21 cellular contexts compared by ENCODE assay signal in genomic region chr16:83853834-83854233, GRCh38. TPM values are rescaled to one million over a fixed set of nuclear protein-coding genes. Genes with fewer than 3 reads are reported as not detected.
DNase-seq lines count a peak whose midpoint lies in the region; ATAC-seq, FAIRE-seq and TF ChIP-seq lines count a peak whose summit lies in the region.
"Had no signal": no experiment of that assay in that cellular context is flagged by ENCODE, and none has a peak within 500 bp of the region (broad histone marks: within the 10 kb centered on the region; RNA-seq: fewer than 3 reads in every experiment).

No MANE protein-coding gene starts in this region.

- H3K27ac ChIP-seq in H1 (ENCODE audit: low read depth, low read length) (no peak overlapping the region), neuronal stem cell (replicated peaks; ENCODE audit: low read length) (no peak overlapping the region)
- H3K27ac ChIP-seq: 22Rv1; A549; BLaER1 treated with 17β-estradiol and CSF1 and Interleukin-3, amounts not matched to agents 10 nM and 100 nM; C4-2B had no signal

- H3K4me3 ChIP-seq in H1 (ENCODE audit: extremely low read depth in 1 of 4, insufficient read depth in 2 of 4, low read depth in 3 of 4, low read length in 4 of 4) (no peak overlapping the region), neuronal stem cell (ENCODE audit: low read length in 2 of 2) (no peak overlapping the region)
- H3K4me3 ChIP-seq: A549; BLaER1 treated with 17β-estradiol and CSF1 and Interleukin-3, amounts not matched to agents 10 nM and 100 nM had no signal

- no peak for TF ChIP-seq RAD21 in H1 (IDR thresholded peaks at IDR 0.05 in 1 of 2, conservative IDR thresholded peaks at IDR 0.05 in 1 of 2; ENCODE audit: low read depth in 2 of 2, low read length in 2 of 2)

- H3K4ac ChIP-seq in H1 (replicated peaks; ENCODE audit: insufficient read length, low read depth, low read length) (no peak overlapping the region), neuronal stem cell (ENCODE audit: low read length) (no peak overlapping the region)

- no peak for TF ChIP-seq POLR2A in H1 (IDR thresholded peaks at IDR 0.05; ENCODE audit: control extremely low read depth in 1 of 2, low read depth in 2 of 2, low read length in 2 of 2)

- H2BK12ac ChIP-seq in H1 (ENCODE audit: low read depth, low read length) = peak overlapping the region; percentile 62; the same call in 1 of the 2 replicates
- no peak overlapping the region for H2BK12ac ChIP-seq in neuronal stem cell (ENCODE audit: low read length)

- H3K23ac ChIP-seq in H1 (ENCODE audit: insufficient read length) = no peak overlapping the region
- no peak overlapping the region for H3K23ac ChIP-seq in neuronal stem cell (ENCODE audit: low read depth, low read length, poor library complexity)

- H4K91ac ChIP-seq in H1 (replicated peaks; ENCODE audit: insufficient read length, low read length) (peak overlapping the region; percentile 45), neuronal stem cell (ENCODE audit: low read depth, low read length, poor library complexity) (no peak overlapping the region)

- H3K4me2 ChIP-seq in H1 (ENCODE audit: insufficient read depth in 1 of 2, low read depth in 2 of 2, low read length in 2 of 2) = no peak overlapping the region
- no peak overlapping the region for H3K4me2 ChIP-seq in neuronal stem cell (ENCODE audit: insufficient read depth, low read length, poor library complexity, severe bottlenecking)
- H3K4me2 ChIP-seq: A549 had no signal

- H2BK5ac ChIP-seq in H1 (ENCODE audit: low read depth, low read length) = no peak overlapping the region
- no peak overlapping the region for H2BK5ac ChIP-seq in neuronal stem cell (ENCODE audit: low read length)

- H4K8ac ChIP-seq in H1 (ENCODE audit: extremely low read depth, insufficient read depth, low read length) (peak overlapping the region; percentile 46; the same call in 1 of the 2 replicates), neuronal stem cell (ENCODE audit: low read depth, low read length) (no peak overlapping the region)

- WGBS in H1 (ENCODE audit: extremely low coverage in 1 of 2, insufficient coverage in 1 of 2, insufficient read length in 1 of 2, insufficient replicate concordance in 2 of 2, low coverage in 1 of 2, low lambda C conversion rate in 2 of 2, missing lambda C conversion rate in 1 of 2), 2 experiments = 97% methylated on average over 8 of the region's 8 CpGs; no CpG with 5 or more reads in 1 of the 2 experiments
- WGBS in neuronal stem cell (ENCODE audit: extremely low coverage in 2 of 2, insufficient read length in 2 of 2, insufficient replicate concordance in 1 of 2), 2 donors = no CpG with 5 or more reads among the region's 8 CpGs

- H3K18ac ChIP-seq in H1 (ENCODE audit: extremely low read depth, low read length) (0 out of 2 replicates have a peak overlapping the region, but pooled peaks have one; percentile 6), neuronal stem cell (ENCODE audit: low read length) (peak overlapping the region; percentile 29)

- H3K23me2 ChIP-seq in H1 (ENCODE audit: low read depth, low read length) = no peaks in the 10 kb centered on the region

- H4K20me1 ChIP-seq in H1 (replicated peaks in 1 of 2; ENCODE audit: control insufficient read depth in 1 of 2, insufficient read depth in 2 of 2, low read length in 2 of 2) = no peaks in the 10 kb centered on the region
- H4K20me1 ChIP-seq: BLaER1 treated with 17β-estradiol and CSF1 and Interleukin-3, amounts not matched to agents 10 nM and 100 nM had no signal

- POLR2A ChIA-PET in H1 (lab: Charles Lee; ENCODE audit: partially characterized antibody) = interaction anchor here (0.7 kb wide), 1 partner anchor 10 kb away, joined by 3 read pairs; no protein-coding TSS in a partner anchor

- no peak overlapping the region for H4K5ac ChIP-seq in H1 (ENCODE audit: insufficient read length, low read depth, low read length)

- no peaks in the 10 kb centered on the region for H3K36me3 ChIP-seq in H1 (ENCODE audit: control insufficient read depth in 2 of 4, insufficient read depth in 4 of 4, low read length in 3 of 4)
- H3K36me3 ChIP-seq in neuronal stem cell (replicated peaks in 1 of 2; ENCODE audit: control insufficient read depth in 2 of 2, insufficient read depth in 2 of 2, low read length in 2 of 2) = no peaks in the 10 kb centered on the region
- H3K36me3 ChIP-seq: BLaER1 treated with 17β-estradiol and CSF1 and Interleukin-3, amounts not matched to agents 10 nM and 100 nM had no signal

- no peak overlapping the region for H2AFZ ChIP-seq in H1 (ENCODE audit: low read length)
- H2AFZ ChIP-seq in neuronal stem cell (ENCODE audit: low read length) = no peak overlapping the region

- no peak overlapping the region for H3K14ac ChIP-seq in H1 (ENCODE audit: insufficient read length)
- H3K14ac ChIP-seq in neuronal stem cell (ENCODE audit: low read length) = no peak overlapping the region

- H2BK20ac ChIP-seq in H1 (ENCODE audit: low read length) = no peak overlapping the region

- H3K9ac ChIP-seq in H1 (replicated peaks in 1 of 4; ENCODE audit: extremely low read depth in 1 of 4, low read depth in 3 of 4, low read length in 3 of 4) = no peak overlapping the region
- no peak overlapping the region for H3K9ac ChIP-seq in neuronal stem cell (ENCODE audit: low read depth, low read length, poor library complexity)
- H3K9ac ChIP-seq: BLaER1 treated with 17β-estradiol and CSF1 and Interleukin-3, amounts not matched to agents 10 nM and 100 nM had no signal

- no peak overlapping the region for H2AK5ac ChIP-seq in H1 (ENCODE audit: low read depth, low read length)
- H2AK5ac ChIP-seq in neuronal stem cell (ENCODE audit: low read depth, low read length) = peak overlapping the region; percentile 18

- no peak overlapping the region for H2BK120ac ChIP-seq in H1 (replicated peaks; ENCODE audit: low read depth, low read length)
- no peak overlapping the region for H2BK120ac ChIP-seq in neuronal stem cell (ENCODE audit: low read depth, low read length)

- H3K9me3 ChIP-seq in H1 (ENCODE audit: insufficient read depth in 2 of 2, low read depth in 1 of 2, low read length in 1 of 2) = no peaks in the 10 kb centered on the region
- no peaks in the 10 kb centered on the region for H3K9me3 ChIP-seq in neuronal stem cell (replicated peaks in 1 of 2; ENCODE audit: control insufficient read depth in 2 of 2, insufficient read depth in 1 of 2, low read depth in 1 of 2, low read length in 2 of 2)
- H3K9me3 ChIP-seq: A549, Caco-2 had no signal

- CTCF ChIA-PET in H1 (lab: Charles Lee; ENCODE audit: partially characterized antibody) = interaction anchor here (1.0 kb wide), 1 partner anchor 33 kb away, joined by 3 read pairs; no protein-coding TSS in a partner anchor

- peak; percentile 37 for DNase-seq in activated CD8-positive, alpha-beta memory T cell treated with anti-CD3 and anti-CD28 coated beads for 24 hours
- DNase-seq in activated CD8-positive, alpha-beta memory T cell treated with anti-CD3 and anti-CD28 coated beads, Interleukin-2, amount 50 U/mL, for 4 hours = no peak
- no peak for DNase-seq in H1 (ENCODE audit: low read depth in 1 of 2, low spot score in 2 of 2)
- no peak for DNase-seq in neuronal stem cell (ENCODE audit: low spot score)
- no peak for DNase-seq in NCI-H345 treated with DMSO at 0.1 percent for 48 hours (lab: John Stamatoyannopoulos, UW; ENCODE audit: unreplicated experiment)
- DNase-seq: AML-193; Caco-2; Calu3; CD4-positive, alpha-beta T cell; CD8-positive, alpha-beta T cell; DMS79 treated with DMSO at 0.1 percent for 48 hours; GF-D8 had no signal

- H2BK15ac ChIP-seq in H1 (ENCODE audit: low read length) = 0 out of 2 replicates have a peak overlapping the region, but pooled peaks have one; percentile 75
- peak overlapping the region; percentile 44 for H2BK15ac ChIP-seq in neuronal stem cell (ENCODE audit: low read length)

- no peak for TF ChIP-seq EP300 in H1 (IDR thresholded peaks at IDR 0.05; ENCODE audit: borderline replicate concordance in 1 of 2, low read depth in 2 of 2, low read length in 2 of 2)

- H3K4me1 ChIP-seq in H1 (replicated peaks in 1 of 4; ENCODE audit: control insufficient read depth in 3 of 4, insufficient read depth in 4 of 4, low read length in 3 of 4) (peaks cover 1 to 9% (median 4%) of the 10 kb centered on the region in 4 experiments; a peak in 6 of 7 replicates), neuronal stem cell (ENCODE audit: control insufficient read depth in 2 of 2, insufficient read depth in 1 of 2, low read depth in 1 of 2, low read length in 2 of 2) (peaks cover 5 to 12% of the 10 kb centered on the region in 2 donors)
- H3K4me1 ChIP-seq: A549, Caco-2 had no signal

- FAIRE-seq in H1 (lab: Jason Lieb, UNC) = no peak
- FAIRE-seq: A549, D721Med, G401.6, GM12891, GM19239 had no signal

- no peak overlapping the region for H3K56ac ChIP-seq in H1 (replicated peaks; ENCODE audit: insufficient read length, low read depth, low read length)

- no peak for ATAC-seq in HG03175 (IDR thresholded peaks at IDR 0.05; ENCODE audit: unreplicated experiment)
- ATAC-seq: A549; CD8-positive, alpha-beta T cell had no signal

- H3K27me3 ChIP-seq in H1 (replicated peaks in 1 of 4; ENCODE audit: control insufficient read depth in 3 of 4, extremely low read depth in 1 of 4, insufficient read depth in 3 of 4, low read length in 3 of 4) (no peaks in the 10 kb centered on the region), neuronal stem cell (ENCODE audit: control insufficient read depth in 3 of 3, insufficient read depth in 3 of 3, low read depth in 1 of 3, low read length in 3 of 3) (no peaks in the 10 kb centered on the region)
- H3K27me3 ChIP-seq: BLaER1 treated with 17β-estradiol and CSF1 and Interleukin-3, amounts not matched to agents 10 nM and 100 nM had no signal

- no peaks in the 10 kb centered on the region for H3K79me2 ChIP-seq in H1 (ENCODE audit: control insufficient read depth in 1 of 2, insufficient read depth in 2 of 2, low read length in 2 of 2)

- no peak for TF ChIP-seq CTCF in H1 (IDR thresholded peaks at IDR 0.05; ENCODE audit: control extremely low read depth in 1 of 3, insufficient read depth in 1 of 3, low read depth in 1 of 3, low read length in 3 of 3)

- H3K79me1 ChIP-seq in H1 (ENCODE audit: low read depth, low read length) (no peaks in the 10 kb centered on the region), neuronal stem cell (ENCODE audit: low read depth, low read length) (peaks cover 2% of the 10 kb centered on the region)

RNA-seq across cellular contexts. Expression of gene MLYCD, which starts 45.1 kb away (rescaled TPM):
- total RNA-seq in H1 (2021; fragmentation: NEBNext Ultra II Directional; extraction: Animal tissue kit (Norgen Biotek cat#: 25700)) = 5.8 and 7.0 TPM in 2 replicates
- polyA plus RNA-seq in H1 (2011; rRNA removed) = 3.7 and 4.6 TPM in 2 replicates
- 3.9 TPM for polyA plus RNA-seq in H1 (2011; cell fraction: cytosol; rRNA removed)
- polyA plus RNA-seq in H1 (2011; cell fraction: nucleus; rRNA removed) = 12.8 TPM
- polyA plus RNA-seq in H1 (2012, experiment 1 of 2) = 3.2 to 3.9 TPM (median 3.6 TPM) in 4 replicates
- polyA plus RNA-seq in H1 (2012, experiment 2 of 2) = 1.7 TPM
- 3.0 TPM for polyA plus RNA-seq in H1 (2013, experiment 1 of 2)
- polyA plus RNA-seq in H1 (2013, experiment 2 of 2) = 2.4 TPM
- polyA minus RNA-seq in H1 (2011; rRNA and poly(A)+ RNA removed) = 18.3 and 19.3 TPM in 2 replicates
- polyA minus RNA-seq in H1 (2011; cell fraction: cytosol; rRNA and poly(A)+ RNA removed) = 6.3 TPM
- polyA minus RNA-seq in H1 (2011; cell fraction: nucleus; rRNA and poly(A)+ RNA removed) = 26.2 TPM
- 1.1 TPM for polyA plus RNA-seq in neuronal stem cell (2013, experiment 1 of 2)
- 1.2 TPM for polyA plus RNA-seq in neuronal stem cell (2013, experiment 2 of 2)

RNA-seq across cellular contexts. Expression of gene HSBP1, which starts 46.1 kb away (rescaled TPM):
- total RNA-seq in H1 (2021; fragmentation: NEBNext Ultra II Directional; extraction: Animal tissue kit (Norgen Biotek cat#: 25700)) = 216 and 219 TPM in 2 replicates
- polyA plus RNA-seq in H1 (2011; rRNA removed) = 56.3 and 78.4 TPM in 2 replicates
- polyA plus RNA-seq in H1 (2011; cell fraction: cytosol; rRNA removed) = 125 TPM
- polyA plus RNA-seq in H1 (2011; cell fraction: nucleus; rRNA removed) = 96.5 TPM
- 163 to 277 TPM (median 180 TPM) in 4 replicates for polyA plus RNA-seq in H1 (2012, experiment 1 of 2)
- polyA plus RNA-seq in H1 (2012, experiment 2 of 2) = 12.1 TPM
- 209 TPM for polyA plus RNA-seq in H1 (2013, experiment 1 of 2)
- 210 TPM for polyA plus RNA-seq in H1 (2013, experiment 2 of 2)
- polyA minus RNA-seq in H1 (2011; rRNA and poly(A)+ RNA removed) = 108 and 137 TPM in 2 replicates
- polyA minus RNA-seq in H1 (2011; cell fraction: cytosol; rRNA and poly(A)+ RNA removed) = 50.3 TPM
- 39.2 TPM for polyA minus RNA-seq in H1 (2011; cell fraction: nucleus; rRNA and poly(A)+ RNA removed)
- 276 TPM for polyA plus RNA-seq in neuronal stem cell (2013, experiment 1 of 2)
- polyA plus RNA-seq in neuronal stem cell (2013, experiment 2 of 2) = 269 TPM
